9 cellular contexts compared by ENCODE assay signal in the genomic region with DNA sequence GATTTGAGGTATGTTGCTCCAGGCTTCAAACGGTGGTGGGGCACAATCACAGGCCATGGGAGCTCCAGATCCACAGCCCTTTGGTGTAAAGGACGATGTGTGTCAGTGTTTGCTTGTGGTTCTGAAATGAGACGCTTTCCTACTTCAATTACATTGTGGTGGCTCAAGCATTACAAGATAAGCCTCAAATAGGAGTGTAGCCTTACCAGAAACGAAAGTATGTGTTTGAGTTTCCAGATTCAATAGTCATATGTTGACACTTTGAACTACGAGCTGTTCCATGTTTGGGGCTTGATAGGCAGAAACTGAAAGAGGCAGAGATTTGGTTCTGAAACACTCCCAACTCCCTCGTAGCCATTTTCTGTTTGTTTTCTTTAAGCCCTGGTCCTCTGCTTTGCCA.
DNase-seq lines count a peak whose midpoint lies in the region; ATAC-seq, FAIRE-seq and TF ChIP-seq lines count a peak whose summit lies in the region.
"Had no signal": no experiment of that assay in that cellular context is flagged by ENCODE, and none has a peak within 500 bp of the region (broad histone marks: within the 10 kb centered on the region; RNA-seq: fewer than 3 reads in every experiment).

No MANE protein-coding gene starts in this region.

- H3K18ac ChIP-seq in mesendoderm (ENCODE audit: low read length) = no peak overlapping the region

- H2BK120ac ChIP-seq in mesendoderm (ENCODE audit: low read depth, low read length) = no peak overlapping the region

- no peak overlapping the region for H2AK5ac ChIP-seq in mesendoderm (ENCODE audit: low read length)

- H3K79me1 ChIP-seq in mesendoderm (ENCODE audit: low read length) = no peaks in the 10 kb centered on the region

- no peak overlapping the region for H3K56ac ChIP-seq in mesendoderm (ENCODE audit: low read length)

- no peak overlapping the region for H4K8ac ChIP-seq in mesendoderm (ENCODE audit: low read depth, low read length)

- peak; percentile 61 for DNase-seq in GM13976 (ENCODE audit: low spot score)
- DNase-seq in bronchial epithelial cell (ENCODE audit: low read depth) = peak; percentile 24
- DNase-seq in HEK293T (ENCODE audit: extremely low spot score) = no peak
- no peak for DNase-seq in NCI-H446 treated with DMSO at 0.1 percent for 48 hours (lab: John Stamatoyannopoulos, UW)
- DNase-seq in mesendoderm = no peak
- DNase-seq in MG63 = no peak

- no peak overlapping the region for H3K4me2 ChIP-seq in mesendoderm (ENCODE audit: low read length)

- ATAC-seq in GM19395 (IDR thresholded peaks at IDR 0.05; ENCODE audit: unreplicated experiment) (peak; percentile 99), HG03378 (IDR thresholded peaks at IDR 0.05; ENCODE audit: unreplicated experiment) (peak; percentile 92)
- ATAC-seq: esophagus mucosa had no signal

- H3K4me1 ChIP-seq in mesendoderm (ENCODE audit: control insufficient read depth, low read depth, low read length) = no peaks in the 10 kb centered on the region

- no peak overlapping the region for H2BK5ac ChIP-seq in mesendoderm (ENCODE audit: low read length)

- H3K36me3 ChIP-seq in bronchial epithelial cell (ENCODE audit: control insufficient read depth, insufficient read depth, low read length) = no peaks in the 10 kb centered on the region
- no peaks in the 10 kb centered on the region for H3K36me3 ChIP-seq in mesendoderm (ENCODE audit: control insufficient read depth, insufficient read depth, low read length)
- H3K36me3 ChIP-seq in MG63 = no peaks in the 10 kb centered on the region

- no peak overlapping the region for H2BK15ac ChIP-seq in mesendoderm (replicated peaks; ENCODE audit: low read depth)

- no peak overlapping the region for H4K5ac ChIP-seq in mesendoderm (ENCODE audit: low read length)

- in situ Hi-C loops in GM13976 (cut with MboI; ENCODE audit: low sequenced_read_pairs, unreplicated experiment) = no loop called here

- no peak overlapping the region for H3K23ac ChIP-seq in mesendoderm (ENCODE audit: low read length)

- no peak overlapping the region for H3K4ac ChIP-seq in mesendoderm (ENCODE audit: low read depth, low read length)

- TF ChIP-seq CTCF in GM13976 (IDR thresholded peaks at IDR 0.05; ENCODE audit: borderline replicate concordance, control extremely low read depth, extremely low read depth, insufficient read depth, missing control alignments) (no peak), bronchial epithelial cell (IDR thresholded peaks at IDR 0.05; ENCODE audit: insufficient read depth, low read length, severe bottlenecking) (no peak)

- no peaks in the 10 kb centered on the region for H3K27me3 ChIP-seq in bronchial epithelial cell (ENCODE audit: control insufficient read depth, insufficient read depth, low read length)
- H3K27me3 ChIP-seq in mesendoderm (ENCODE audit: insufficient read depth, low read length, poor library complexity) = no peaks in the 10 kb centered on the region
- no peaks in the 10 kb centered on the region for H3K27me3 ChIP-seq in MG63

- H3K9ac ChIP-seq in mesendoderm (ENCODE audit: low read length) = no peak overlapping the region

- H3K79me2 ChIP-seq in mesendoderm (ENCODE audit: control insufficient read depth, insufficient read depth, low read length) = no peaks in the 10 kb centered on the region

- peak; percentile 72 for FAIRE-seq in bronchial epithelial cell (lab: Jason Lieb, UNC)

- no peaks in the 10 kb centered on the region for H3K9me3 ChIP-seq in MG63

- POLR2A ChIA-PET in HEK293T (lab: Yijun Ruan, JAX) = no interaction called here

- no peak overlapping the region for H3K27ac ChIP-seq in mesendoderm (ENCODE audit: low read depth, low read length)

- CTCF ChIA-PET in HEK293T (lab: Yijun Ruan, JAX) = no interaction called here

- H3K4me3 ChIP-seq in bronchial epithelial cell (ENCODE audit: low read depth, low read length) = no peak overlapping the region
- no peak overlapping the region for H3K4me3 ChIP-seq in mesendoderm (ENCODE audit: low read length)
- no peak overlapping the region for H3K4me3 ChIP-seq in MG63

- no CpG with 5 or more reads among the region's 6 CpGs for WGBS in mesendoderm (ENCODE audit: extremely low coverage, insufficient coverage, low lambda C conversion rate)

TF ChIP-seq in HEK293T, 16 proteins besides CTCF, POLR2A, EP300 and RAD21:
- TF ChIP-seq BHLHE40 (IDR thresholded peaks at IDR 0.05; ENCODE audit: borderline replicate concordance) (no peak), ARNT (IDR thresholded peaks at IDR 0.05) (no peak), SP1 (IDR thresholded peaks at IDR 0.05) (no peak), TARDBP (IDR thresholded peaks at IDR 0.05) (no peak), CTBP1 (IDR thresholded peaks at IDR 0.05; ENCODE audit: borderline replicate concordance) (no peak), LEF1 (IDR thresholded peaks at IDR 0.05; ENCODE audit: borderline replicate concordance) (no peak), ELF4 (IDR thresholded peaks at IDR 0.05) (no peak), L3MBTL2 (conservative IDR thresholded peaks at IDR 0.05) (no peak), NFRKB (IDR thresholded peaks at IDR 0.05) (no peak), ZNF384 (IDR thresholded peaks at IDR 0.05) (no peak), HDGF (IDR thresholded peaks at IDR 0.05; ENCODE audit: borderline replicate concordance) (no peak), FOXK2 (IDR thresholded peaks at IDR 0.05) (no peak), FOXM1 (IDR thresholded peaks at IDR 0.05; ENCODE audit: borderline replicate concordance) (no peak), FOXA1 (IDR thresholded peaks at IDR 0.05) (no peak)
- TF ChIP-seq, protein P1, sequence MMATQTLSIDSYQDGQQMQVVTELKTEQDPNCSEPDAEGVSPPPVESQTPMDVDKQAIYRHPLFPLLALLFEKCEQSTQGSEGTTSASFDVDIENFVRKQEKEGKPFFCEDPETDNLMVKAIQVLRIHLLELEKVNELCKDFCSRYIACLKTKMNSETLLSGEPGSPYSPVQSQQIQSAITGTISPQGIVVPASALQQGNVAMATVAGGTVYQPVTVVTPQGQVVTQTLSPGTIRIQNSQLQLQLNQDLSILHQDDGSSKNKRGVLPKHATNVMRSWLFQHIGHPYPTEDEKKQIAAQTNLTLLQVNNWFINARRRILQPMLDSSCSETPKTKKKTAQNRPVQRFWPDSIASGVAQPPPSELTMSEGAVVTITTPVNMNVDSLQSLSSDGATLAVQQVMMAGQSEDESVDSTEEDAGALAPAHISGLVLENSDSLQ (IDR thresholded peaks at IDR 0.05) = no peak

Comparison
In these comparisons a context has a peak if more than half of its experiments do, and no peak if none do; other contexts are left out.
1. DNase-seq: peak in GM13976 (single experiment) and bronchial epithelial cell (single experiment); none in HEK293T (single experiment), NCI-H446 treated with DMSO at 0.1 percent for 48 hours (single experiment), mesendoderm (single experiment) and MG63 (single experiment).